ENCODE assay signal across 8 cellular contexts in the genomic region with DNA sequence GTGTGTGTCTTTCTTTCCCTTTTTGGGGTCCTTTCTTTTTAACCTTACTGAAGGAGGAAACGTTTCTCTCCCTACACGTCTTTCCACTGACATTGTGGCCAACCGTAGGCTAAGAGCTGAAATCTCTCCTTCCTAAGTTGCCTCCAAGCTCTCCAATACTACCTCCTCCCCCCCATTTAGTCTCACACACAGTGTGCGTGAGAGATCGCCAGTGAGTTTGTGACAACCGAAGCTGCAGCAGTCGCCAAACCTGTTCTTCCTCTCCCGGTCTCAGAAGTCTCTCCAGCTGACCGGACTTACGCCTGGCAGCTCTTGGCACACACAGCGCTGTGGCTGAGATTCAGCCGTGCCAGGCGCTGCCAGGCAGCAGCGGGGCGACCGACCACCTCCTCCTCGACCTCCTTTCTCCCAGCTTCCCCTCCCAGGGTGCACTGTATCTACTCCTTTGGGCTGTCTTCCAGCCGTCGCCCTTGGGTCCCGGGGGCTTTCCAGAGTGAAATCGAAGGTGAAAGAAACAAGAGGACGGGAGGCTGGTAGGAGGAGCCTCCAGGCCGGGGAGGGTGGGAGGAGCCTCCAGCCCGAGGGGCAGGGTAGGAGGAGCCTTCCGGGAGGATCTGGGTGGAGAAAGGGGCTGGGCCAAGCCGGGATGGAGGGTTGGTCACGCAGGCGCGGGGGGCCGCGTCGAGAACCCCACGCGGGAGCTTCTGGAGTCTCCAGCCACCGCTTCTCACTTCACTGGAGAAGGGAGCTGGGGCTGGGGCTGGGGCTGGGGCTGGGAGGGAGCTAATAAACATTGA. TPM values are rescaled to one million over a fixed set of nuclear protein-coding genes. Genes with fewer than 3 reads are reported as not detected.
DNase-seq lines count a peak whose midpoint lies in the region; ATAC-seq, FAIRE-seq and TF ChIP-seq lines count a peak whose summit lies in the region.

TMTC2 (plus strand) TSS at position 684 of the 797 bp plus-strand sequence.

- TF ChIP-seq POLR2A in GM12891 (IDR thresholded peaks at IDR 0.05; ENCODE audit: low read depth, low read length) (peak; percentile 39; the same call in 1 of the 2 replicates), heart left ventricle (IDR thresholded peaks at IDR 0.05) (peak in 1 of 2 donors; percentile 63)

- H3K4me1 Mint-ChIP-seq in type B pancreatic cell (ENCODE audit: unreplicated experiment), result peaks cover 31% of the 10 kb centered on the region

- WGBS in heart left ventricle, 4 donors, result 0 to 1% (median 1%) methylated on average over 25 to 35 of the region's 35 CpGs

- H3K36me3 Mint-ChIP-seq in type B pancreatic cell, result no peaks in the 10 kb centered on the region

- peaks cover 0 to 26% (median 3%) of the 10 kb centered on the region in 12 donors for H3K4me1 ChIP-seq in heart left ventricle

- peak; percentile 80 for FAIRE-seq in GM12891 (lab: Jason Lieb, UNC)

- ATAC-seq in HG02763 (IDR thresholded peaks at IDR 0.05; ENCODE audit: unreplicated experiment), result peak; percentile 88
- ATAC-seq in heart left ventricle, result peak; percentile 98 to 99 (median 98)

- no peaks in the 10 kb centered on the region for H3K9me3 Mint-ChIP-seq in type B pancreatic cell

- peak within 1 kb of the TSS; percentile 97 for H3K27ac Mint-ChIP-seq in type B pancreatic cell

- H3K4me3 ChIP-seq in heart left ventricle, result peak within 1 kb of the TSS; percentile 55 to 93 (median 76)

- TF ChIP-seq CTCF in heart left ventricle (IDR thresholded peaks at IDR 0.05), result no peak
- TF ChIP-seq CTCF in type B pancreatic cell (conservative IDR thresholded peaks at IDR 0.05), result no peak

- H3K27me3 ChIP-seq in heart left ventricle, result no peaks in the 10 kb centered on the region

- peak within 1 kb of the TSS; percentile 63 to 97 (median 90) for H3K27ac ChIP-seq in heart left ventricle

- peak; percentile 76 for DNase-seq in GM12891 (ENCODE audit: insufficient read length, low spot score)
- DNase-seq in NCI-H1417 (lab: John Stamatoyannopoulos, UW), result peak; percentile 95 to 98 (median 98)
- peak; percentile 84 for DNase-seq in T follicular helper cell (ENCODE audit: low read depth)
- DNase-seq in amniotic epithelial cell (ENCODE audit: low read depth), result peak; percentile 90
- DNase-seq in heart left ventricle, result peak; percentile 92 to 95 (median 94)
- peak; percentile 94 to 100 (median 97) for DNase-seq in posterior cingulate gyrus
- peak; percentile 92 for DNase-seq in type B pancreatic cell (ENCODE audit: extremely low spot score, unreplicated experiment)

- no peaks in the 10 kb centered on the region for H3K27me3 Mint-ChIP-seq in type B pancreatic cell

- H3K9me3 ChIP-seq in heart left ventricle, result no peaks in the 10 kb centered on the region

- H3K4me3 Mint-ChIP-seq in type B pancreatic cell, result peak within 1 kb of the TSS; percentile 97

- H3K36me3 ChIP-seq in heart left ventricle, result no peaks in the 10 kb centered on the region

- intact Hi-C loops in heart left ventricle (cut with DNase I) (loop anchor here in 9 of 10 donors (2.0 to 10.0 kb wide), 9 partner anchors 328 to 1818 kb away; partner anchors contain the start of genes CCDC59 (in 1 of the 9) and METTL25 (in 1 of the 9)), posterior cingulate gyrus (cut with DNase I) (loop anchor here (5.0 to 10.0 kb wide), 5 partner anchors 96 to 1816 kb away; no protein-coding TSS in a partner anchor)

TF ChIP-seq in GM12891, 5 proteins besides CTCF, POLR2A, EP300 and RAD21:
- TF ChIP-seq SPI1 (IDR thresholded peaks at IDR 0.05; ENCODE audit: low read depth, low read length) (no peak), POLR2AphosphoS5 (IDR thresholded peaks at IDR 0.05; ENCODE audit: low read depth, low read length) (peak; percentile 50; the same call in 1 of the 2 replicates)

RNA-seq across cellular contexts. Expression of gene TMTC2, which starts in this region (rescaled TPM):
- polyA plus RNA-seq in GM12891 (2012; ENCODE audit: low read depth, missing spikeins), result 1.1 TPM
- total RNA-seq in heart left ventricle, result 1 to 10 TPM; 2.6 to 5.7 (median 3.4) TPM
- 1 to 10 TPM; 1.1 to 2.5 TPM for polyA plus RNA-seq in heart left ventricle
- 13.5 and 31.0 TPM in 2 replicates for total RNA-seq in type B pancreatic cell (ENCODE audit: low replicate concordance)

Comparison
In these comparisons a context has a peak if more than half of its experiments do, and no peak if none do; other contexts are left out.
1. Peak in every context shown above with its lines: DNase-seq, ATAC-seq, H3K4me3 ChIP-seq and H3K27ac ChIP-seq.